Comparison of ENCODE assay signal across 26 cellular contexts in genomic region chr7:155715406-155715805, GRCh38.
"Had no signal": no experiment of that assay in that cellular context is flagged by ENCODE, and none has a peak within 500 bp of the region (broad histone marks: within the 10 kb centered on the region; RNA-seq: fewer than 3 reads in every experiment).

No MANE protein-coding gene starts in this region.

- ATAC-seq: activated CD4-positive, alpha-beta T cell treated with anti-CD3 and anti-CD28 coated beads for 36 hours; activated naive CD8-positive, alpha-beta T cell treated with anti-CD3 and anti-CD28 coated beads, Interleukin-2, amount 50 U/mL, for 24 hours; sciatic nerve; stimulated activated naive CD8-positive, alpha-beta T cell treated with anti-CD3 and anti-CD28 coated beads, Interleukin-15, Interleukin-2, amounts not matched to agents 100 U/mL and 50 U/mL, for 24 hours had no signal

- H3K27ac Mint-ChIP-seq: activated CD4-positive, alpha-beta T cell treated with anti-CD3 and anti-CD28 coated beads for 36 hours; activated naive CD8-positive, alpha-beta T cell treated with anti-CD3 and anti-CD28 coated beads, Interleukin-2, amount 50 U/mL, for 24 hours; dendritic cell treated with granulocyte-macrophage colony-stimulating factor and Interleukin-4, amounts not matched to agents 40 ng/mL and 50 ng/mL, for 4 days had no signal

- H3K9me3 ChIP-seq: left ventricle myocardium inferior, upper lobe of left lung had no signal

- H3K4me3 Mint-ChIP-seq: activated B cell treated with CpG ODN at 0.5 μM for 24 hours; activated CD4-positive, alpha-beta T cell treated with anti-CD3 and anti-CD28 coated beads for 36 hours; activated naive CD8-positive, alpha-beta T cell treated with anti-CD3 and anti-CD28 coated beads, Interleukin-2, amount 50 U/mL, for 24 hours; dendritic cell treated with granulocyte-macrophage colony-stimulating factor and Interleukin-4, amounts not matched to agents 40 ng/mL and 50 ng/mL, for 4 days; immature natural killer cell had no signal

- H3K4me2 ChIP-seq: smooth muscle cell had no signal

- H3K27ac ChIP-seq: left ventricle myocardium inferior, upper lobe of left lung had no signal

- H3K27me3 Mint-ChIP-seq: activated B cell treated with CpG ODN at 0.5 μM for 24 hours; activated CD4-positive, alpha-beta T cell treated with anti-CD3 and anti-CD28 coated beads for 36 hours; activated naive CD8-positive, alpha-beta T cell treated with anti-CD3 and anti-CD28 coated beads, Interleukin-2, amount 50 U/mL, for 24 hours; dendritic cell treated with granulocyte-macrophage colony-stimulating factor and Interleukin-4, amounts not matched to agents 40 ng/mL and 50 ng/mL, for 4 days had no signal

- H3K27me3 ChIP-seq: upper lobe of left lung had no signal

- H3K9me3 Mint-ChIP-seq: activated B cell treated with CpG ODN at 0.5 μM for 24 hours; activated naive CD8-positive, alpha-beta T cell treated with anti-CD3 and anti-CD28 coated beads, Interleukin-2, amount 50 U/mL, for 24 hours; brain; dendritic cell treated with granulocyte-macrophage colony-stimulating factor and Interleukin-4, amounts not matched to agents 40 ng/mL and 50 ng/mL, for 4 days; immature natural killer cell had no signal

- DNase-seq: activated B cell treated with CpG ODN at 0.5 μM for 24 hours; activated CD4-positive, alpha-beta T cell treated with anti-CD3 and anti-CD28 coated beads for 36 hours; activated CD4-positive, alpha-beta T cell treated with anti-CD3 and anti-CD28 coated beads, Interleukin-2, amount 50 U/mL, for 4 hours; activated CD8-positive, alpha-beta memory T cell treated with anti-CD3 and anti-CD28 coated beads, Interleukin-2, amount 50 U/mL, for 48 hours; activated effector memory CD4-positive, alpha-beta T cell treated with Interleukin-2 at 50 U/mL for 16 hours; activated naive CD4-positive, alpha-beta T cell treated with anti-CD3 and anti-CD28 coated beads, Interleukin-2, amount 50 U/mL, for 16 hours; activated naive CD8-positive, alpha-beta T cell treated with anti-CD3 and anti-CD28 coated beads, Interleukin-2, amount 50 U/mL, for 24 hours; activated T-cell treated with anti-CD3 and anti-CD28 coated beads, Interleukin-2, amount 50 U/mL, for 48 hours; anterior cingulate cortex; caudate nucleus; effector CD8-positive, alpha-beta T cell; erythroblast; foreskin fibroblast; immature natural killer cell; left ventricle myocardium inferior; mammary epithelial cell; nucleus accumbens; stimulated activated CD4-positive, alpha-beta T cell treated with anti-CD3 and anti-CD28 coated beads, Interleukin-4, amount 100 ng/mL, for 1 hour; stimulated activated naive CD8-positive, alpha-beta T cell treated with anti-CD3 and anti-CD28 coated beads, Interleukin-15, Interleukin-2, amounts not matched to agents 100 U/mL and 50 U/mL, for 24 hours; T-helper 1 cell; T-helper 9 cell; upper lobe of left lung had no signal

- H3K4me3 ChIP-seq: left ventricle myocardium inferior, smooth muscle cell, upper lobe of left lung had no signal
